In genomic region chr4:185735887-185736286, GRCh38 we compare ENCODE assay signal across 16 cellular contexts.
DNase-seq lines count a peak whose midpoint lies in the region; ATAC-seq and TF ChIP-seq lines count a peak whose summit lies in the region.
"Had no signal": no experiment of that assay in that cellular context is flagged by ENCODE, and none has a peak within 500 bp of the region (broad histone marks: within the 10 kb centered on the region; RNA-seq: fewer than 3 reads in every experiment).

No MANE protein-coding gene starts in this region.

- ATAC-seq in Right ventricle myocardium superior (ENCODE audit: poor library complexity), result no peak
- no peak for ATAC-seq in gastroesophageal sphincter
- no peak for ATAC-seq in thoracic aorta (ENCODE audit: insufficient number of reproducible peaks, low FRiP score, low read depth)
- ATAC-seq in HG02623 (IDR thresholded peaks at IDR 0.05; ENCODE audit: unreplicated experiment), result no peak
- ATAC-seq: HCT116 had no signal

- H3K27ac ChIP-seq in cardiac muscle cell, result peak overlapping the region; percentile 83
- peak overlapping the region; percentile 79 to 87 (median 86) for H3K27ac ChIP-seq in gastroesophageal sphincter
- peak overlapping the region; percentile 75 to 80 for H3K27ac ChIP-seq in thoracic aorta
- H3K27ac ChIP-seq: SJSA1 had no signal

- H3K4me1 ChIP-seq in cardiac muscle cell (ENCODE audit: low read depth) (peaks cover 40% of the 10 kb centered on the region), gastroesophageal sphincter (peaks cover 5 to 91% (median 35%) of the 10 kb centered on the region in 3 donors), thoracic aorta (ENCODE audit: control insufficient read depth in 1 of 2, low read depth in 2 of 2) (peaks cover 40 to 81% of the 10 kb centered on the region in 2 donors)

- TF ChIP-seq POLR2A in gastroesophageal sphincter (IDR thresholded peaks at IDR 0.05), result no peak

- intact Hi-C loops in Right ventricle myocardium superior (cut with DNase I), result no loop called here

- TF ChIP-seq EP300 in gastroesophageal sphincter (IDR thresholded peaks at IDR 0.05), result no peak

- H3K4me3 ChIP-seq in cardiac muscle cell (no peak overlapping the region), gastroesophageal sphincter (no peak overlapping the region), thoracic aorta (no peak overlapping the region)
- H3K4me3 ChIP-seq: SJSA1 had no signal

- TF ChIP-seq CTCF in cardiac muscle cell (IDR thresholded peaks at IDR 0.05; ENCODE audit: low read depth, low read length), result no peak
- no peak for TF ChIP-seq CTCF in gastroesophageal sphincter (IDR thresholded peaks at IDR 0.05)
- no peak for TF ChIP-seq CTCF in thoracic aorta (IDR thresholded peaks at IDR 0.05)

- no peaks in the 10 kb centered on the region for H3K27me3 ChIP-seq in cardiac muscle cell
- no peaks in the 10 kb centered on the region for H3K27me3 ChIP-seq in gastroesophageal sphincter
- H3K27me3 ChIP-seq in thoracic aorta (replicated peaks; ENCODE audit: insufficient read depth), result no peaks in the 10 kb centered on the region
- H3K27me3 ChIP-seq: SJSA1 had no signal

- 67 to 80% methylated on average over 1 to 4 of the region's 4 CpGs for WGBS in gastroesophageal sphincter (ENCODE audit: low coverage in 1 of 2), 2 donors

- H3K9me3 ChIP-seq in cardiac muscle cell (ENCODE audit: low read depth), result no peaks in the 10 kb centered on the region
- H3K9me3 ChIP-seq in gastroesophageal sphincter, result no peaks in the 10 kb centered on the region
- no peaks in the 10 kb centered on the region for H3K9me3 ChIP-seq in thoracic aorta
- H3K9me3 ChIP-seq: SJSA1 had no signal

- DNase-seq in cardiac muscle cell (ENCODE audit: low read depth in 1 of 2, low spot score in 1 of 2) (no peak), Right ventricle myocardium superior (no peak), NOMO-1 treated with DMSO at 0.1 percent for 48 hours (lab: John Stamatoyannopoulos, UW; ENCODE audit: unreplicated experiment) (peak; percentile 83), thoracic aorta (ENCODE audit: low spot score) (no peak), NCI-H345 treated with DMSO at 0.1 percent for 48 hours (lab: John Stamatoyannopoulos, UW; ENCODE audit: unreplicated experiment) (no peak), cerebellar cortex (ENCODE audit: low spot score) (no peak)
- DNase-seq: CD4-positive, CD25-positive, alpha-beta regulatory T cell; DMS53; NCI-H1105 treated with DMSO at 0.1 percent for 48 hours; NCI-H1930; NCI-H2171; NCI-H510A treated with DMSO at 0.1 percent for 48 hours had no signal

- H3K36me3 ChIP-seq in cardiac muscle cell, result peaks cover 10% of the 10 kb centered on the region
- no peaks in the 10 kb centered on the region for H3K36me3 ChIP-seq in gastroesophageal sphincter
- H3K36me3 ChIP-seq in thoracic aorta, result no peaks in the 10 kb centered on the region
- H3K36me3 ChIP-seq: SJSA1 had no signal
